In genomic region chr17:50685334-50685665, GRCh38 we compare ENCODE assay signal across 15 cellular contexts. TPM values are rescaled to one million over a fixed set of nuclear protein-coding genes. Genes with fewer than 3 reads are reported as not detected.
DNase-seq lines count a peak whose midpoint lies in the region; ATAC-seq and TF ChIP-seq lines count a peak whose summit lies in the region.
"Had no signal": no experiment of that assay in that cellular context is flagged by ENCODE, and none has a peak within 500 bp of the region (broad histone marks: within the 10 kb centered on the region; RNA-seq: fewer than 3 reads in every experiment).

No MANE protein-coding gene starts in this region.

- CTCF ChIA-PET in SK-N-SH (lab: Yijun Ruan, JAX) = interaction anchor here (0.9 to 21.2 kb wide), 7 partner anchors 13 to 181 kb away, joined by 3 to 799 read pairs (median 5); partner anchors contain the start of genes ABCC3 and SPATA20
- CTCF ChIA-PET in CD4-positive, alpha-beta memory T cell (lab: Charles Lee; ENCODE audit: partially characterized antibody) = interaction anchor here (2.5 kb wide), 1 partner anchor 9 kb away, joined by 7 read pairs; no protein-coding TSS in a partner anchor

- H3K4ac ChIP-seq in mesenchymal stem cell (ENCODE audit: low read depth in 1 of 2, low read length in 2 of 2) = no peak overlapping the region

- H3K27me3 Mint-ChIP-seq in CD4-positive, alpha-beta memory T cell = peaks cover 7% of the 10 kb centered on the region in 2 donors

- no peak overlapping the region for H3K9ac ChIP-seq in SK-N-SH
- no peak overlapping the region for H3K9ac ChIP-seq in mesenchymal stem cell (ENCODE audit: low read length)
- H3K9ac ChIP-seq in stomach smooth muscle (ENCODE audit: low read length in 2 of 2) = no peak overlapping the region
- H3K9ac ChIP-seq: BLaER1 had no signal

- H3K27ac Mint-ChIP-seq in CD4-positive, alpha-beta memory T cell = no peak overlapping the region

- no peak overlapping the region for H4K91ac ChIP-seq in mesenchymal stem cell (ENCODE audit: low read length)

- no peak overlapping the region for H3K4me2 ChIP-seq in SK-N-SH
- H3K4me2 ChIP-seq in mesenchymal stem cell (ENCODE audit: low read length, poor library complexity, severe bottlenecking) = no peak overlapping the region
- H3K4me2 ChIP-seq: BLaER1 had no signal

- H3K9me2 ChIP-seq in SK-N-SH = no peaks in the 10 kb centered on the region

- H3K4me3 Mint-ChIP-seq in CD4-positive, alpha-beta memory T cell = peak overlapping the region in 1 of 8 donors; percentile 11

- no peak overlapping the region for H2BK5ac ChIP-seq in mesenchymal stem cell (ENCODE audit: low read depth, low read length, poor library complexity, severe bottlenecking)

- H3K4me3 ChIP-seq in SK-N-SH (ENCODE audit: low read depth in 2 of 2, low read length in 1 of 2) (no peak overlapping the region), ascending aorta (no peak overlapping the region), mesenchymal stem cell (ENCODE audit: insufficient read depth in 1 of 2, low read depth in 1 of 2, low read length in 2 of 2) (no peak overlapping the region), stomach smooth muscle (ENCODE audit: low read length in 2 of 2) (no peak overlapping the region)
- no peak overlapping the region for H3K4me3 ChIP-seq in CD4-positive, alpha-beta memory T cell (ENCODE audit: low read length in 2 of 2)
- H3K4me3 ChIP-seq: BLaER1 had no signal

- H2BK120ac ChIP-seq in mesenchymal stem cell (ENCODE audit: low read depth, low read length) = no peak overlapping the region

- no peak overlapping the region for H3K14ac ChIP-seq in mesenchymal stem cell (ENCODE audit: low read length in 2 of 2)

- TF ChIP-seq RAD21 in SK-N-SH (IDR thresholded peaks at IDR 0.05; ENCODE audit: low read length) = no peak

- peaks cover 0 to 2% (median 0%) of the 10 kb centered on the region in 8 donors for H3K9me3 Mint-ChIP-seq in CD4-positive, alpha-beta memory T cell

- H3K23ac ChIP-seq in mesenchymal stem cell (ENCODE audit: low read length in 2 of 2) = no peak overlapping the region

- H3K79me2 ChIP-seq in SK-N-SH (ENCODE audit: insufficient read depth) = no peaks in the 10 kb centered on the region

- 97% methylated on average over 1 of the region's 1 CpG for WGBS in SK-N-SH (ENCODE audit: low lambda C conversion rate)
- WGBS in mesenchymal stem cell = 100% methylated on average over 1 of the region's 1 CpG

- no peaks in the 10 kb centered on the region for H4K20me1 ChIP-seq in SK-N-SH (ENCODE audit: insufficient read depth)
- H4K20me1 ChIP-seq: BLaER1 had no signal

- peaks cover 0 to 12% (median 7%) of the 10 kb centered on the region in 4 donors for H3K4me1 Mint-ChIP-seq in CD4-positive, alpha-beta memory T cell

- no peak overlapping the region for H3K18ac ChIP-seq in mesenchymal stem cell (ENCODE audit: low read depth in 1 of 2, low read length in 2 of 2)

- TF ChIP-seq EP300 in SK-N-SH (IDR thresholded peaks at IDR 0.05; ENCODE audit: borderline replicate concordance in 1 of 2, low read depth in 1 of 2, low read length in 1 of 2) = no peak

- H3K36me3 ChIP-seq in SK-N-SH (replicated peaks in 1 of 2; ENCODE audit: control insufficient read depth in 1 of 2, insufficient read depth in 2 of 2, low read length in 1 of 2) = no peaks in the 10 kb centered on the region
- H3K36me3 ChIP-seq in ascending aorta = no peaks in the 10 kb centered on the region
- no peaks in the 10 kb centered on the region for H3K36me3 ChIP-seq in mesenchymal stem cell (ENCODE audit: control insufficient read depth in 1 of 2, insufficient read depth in 2 of 2, low read depth in 1 of 2, low read length in 2 of 2)
- H3K36me3 ChIP-seq in stomach smooth muscle (ENCODE audit: control insufficient read depth in 2 of 2, insufficient read depth in 2 of 2, low read length in 2 of 2) = no peaks in the 10 kb centered on the region
- H3K36me3 ChIP-seq in CD4-positive, alpha-beta memory T cell (ENCODE audit: insufficient read depth, low read length) = no peaks in the 10 kb centered on the region
- H3K36me3 ChIP-seq: BLaER1 had no signal

- H3K36me3 Mint-ChIP-seq in CD4-positive, alpha-beta memory T cell = no peaks in the 10 kb centered on the region

- H4K8ac ChIP-seq in mesenchymal stem cell (ENCODE audit: low read length) = no peak overlapping the region

- H2BK15ac ChIP-seq in mesenchymal stem cell (ENCODE audit: low read depth, poor library complexity, severe bottlenecking) = peak overlapping the region; percentile 38

- intact Hi-C loops in ascending aorta (cut with DNase I) (no loop called here), Right ventricle myocardium superior (cut with DNase I) (no loop called here)
- intact Hi-C loops in CD4-positive, alpha-beta memory T cell (cut with micrococcal nuclease) = no loop called here

- TF ChIP-seq CTCF in SK-N-SH (IDR thresholded peaks at IDR 0.05) (no peak), ascending aorta (IDR thresholded peaks at IDR 0.05) (no peak)

- no peaks in the 10 kb centered on the region for H3K27me3 ChIP-seq in SK-N-SH (ENCODE audit: insufficient read depth)
- H3K27me3 ChIP-seq in ascending aorta = no peaks in the 10 kb centered on the region
- H3K27me3 ChIP-seq in mesenchymal stem cell (ENCODE audit: control insufficient read depth in 1 of 2, insufficient read depth in 1 of 2, low read length in 2 of 2) = no peaks in the 10 kb centered on the region
- H3K27me3 ChIP-seq in stomach smooth muscle (ENCODE audit: control insufficient read depth in 1 of 2, insufficient read depth in 2 of 2, low read length in 2 of 2) = no peaks in the 10 kb centered on the region
- no peaks in the 10 kb centered on the region for H3K27me3 ChIP-seq in CD4-positive, alpha-beta memory T cell (ENCODE audit: insufficient read depth, low read length)
- H3K27me3 ChIP-seq: BLaER1 had no signal

- H2BK12ac ChIP-seq in mesenchymal stem cell (ENCODE audit: low read length in 2 of 2) = no peak overlapping the region

- DNase-seq in SK-N-SH = no peak
- no peak for DNase-seq in ascending aorta (ENCODE audit: low spot score in 2 of 2)
- no peak for DNase-seq in mesenchymal stem cell
- no peak for DNase-seq in Right ventricle myocardium superior
- DNase-seq in NCI-H187 (lab: John Stamatoyannopoulos, UW) = no peak
- no peak for DNase-seq in CD4-positive, alpha-beta memory T cell
- DNase-seq: 8988T, KG1, NCI-H1436, NCI-H2029 treated with DMSO at 0.1 percent for 48 hours, NCI-H2171 treated with DMSO at 0.1 percent for 48 hours, NCI-H446 treated with DMSO at 0.1 percent for 48 hours had no signal

- no peaks in the 10 kb centered on the region for H3K79me1 ChIP-seq in mesenchymal stem cell (replicated peaks; ENCODE audit: low read length, poor library complexity, severe bottlenecking)

- POLR2A ChIA-PET in SK-N-SH (lab: Yijun Ruan, JAX) = no interaction called here
- POLR2A ChIA-PET in CD4-positive, alpha-beta memory T cell (lab: Charles Lee; ENCODE audit: partially characterized antibody) = interaction anchor here (0.5 kb wide), 1 partner anchor 16 kb away, joined by 3 read pairs; no protein-coding TSS in a partner anchor

- ATAC-seq in SK-N-SH treated with all-trans-retinoic acid at 6 μM for 48 hours (no peak), Right ventricle myocardium superior (ENCODE audit: poor library complexity) (no peak)

- H3K4me1 ChIP-seq in SK-N-SH (ENCODE audit: control insufficient read depth in 1 of 2, insufficient read depth in 2 of 2, low read depth in 1 of 2, low read length in 1 of 2) (peaks cover 31 to 33% of the 10 kb centered on the region in 2 experiments; a peak in 3 of 4 replicates), ascending aorta (peaks cover 15 to 32% of the 10 kb centered on the region in 2 donors), mesenchymal stem cell (ENCODE audit: control insufficient read depth, insufficient read depth, low read depth, low read length) (peaks cover 54% of the 10 kb centered on the region), stomach smooth muscle (ENCODE audit: control insufficient read depth, insufficient read depth, low read length) (peaks cover 52% of the 10 kb centered on the region)
- H3K4me1 ChIP-seq in CD4-positive, alpha-beta memory T cell (ENCODE audit: insufficient read depth, low read length) = no peaks in the 10 kb centered on the region

- H3F3A ChIP-seq in SK-N-SH (replicated peaks; ENCODE audit: insufficient read depth) = peaks cover 34% of the 10 kb centered on the region

- no peak overlapping the region for H2AFZ ChIP-seq in SK-N-SH (ENCODE audit: low read depth)
- no peak overlapping the region for H2AFZ ChIP-seq in mesenchymal stem cell (ENCODE audit: low read depth, low read length)

- H2AK5ac ChIP-seq in mesenchymal stem cell (ENCODE audit: low read length, severe bottlenecking) = peak overlapping the region; percentile 87

- H3K27ac ChIP-seq in SK-N-SH (ENCODE audit: low read depth in 2 of 2, low read length in 1 of 2) (peak overlapping the region; percentile 77 to 82; a peak in 2 of 4 replicates), ascending aorta (peak overlapping the region; percentile 89 to 91), mesenchymal stem cell (ENCODE audit: low read length, poor library complexity, severe bottlenecking) (no peak overlapping the region), stomach smooth muscle (ENCODE audit: low read length) (peak overlapping the region; percentile 94)
- no peak overlapping the region for H3K27ac ChIP-seq in CD4-positive, alpha-beta memory T cell (ENCODE audit: low read depth, low read length)
- H3K27ac ChIP-seq: BLaER1 had no signal

- H3K9me3 ChIP-seq in SK-N-SH (no peaks in the 10 kb centered on the region), ascending aorta (no peaks in the 10 kb centered on the region), mesenchymal stem cell (ENCODE audit: control insufficient read depth, low read length) (no peaks in the 10 kb centered on the region), stomach smooth muscle (ENCODE audit: control insufficient read depth in 2 of 2, low read length in 2 of 2) (no peaks in the 10 kb centered on the region)
- no peaks in the 10 kb centered on the region for H3K9me3 ChIP-seq in CD4-positive, alpha-beta memory T cell (ENCODE audit: control insufficient read depth in 1 of 2, low read length in 2 of 2)
- H3K9me3 ChIP-seq: BLaER1 had no signal

RNA-seq across cellular contexts. Expression of gene ANKRD40, which starts 22.4 kb away (rescaled TPM):
- 33.6 and 46.3 TPM in 2 replicates for polyA plus RNA-seq in SK-N-SH (2012; rRNA removed)
- 43.8 and 47.2 TPM in 2 replicates for polyA plus RNA-seq in SK-N-SH (2012; cell fraction: cytosol; rRNA removed)
- 20.8 and 38.1 TPM in 2 replicates for polyA plus RNA-seq in SK-N-SH (2012; cell fraction: nucleus; rRNA removed)
- 35.4 TPM for total RNA-seq in ascending aorta
- polyA plus RNA-seq in mesenchymal stem cell (2013, experiment 1 of 2) = 25.9 TPM
- 26.3 TPM for polyA plus RNA-seq in mesenchymal stem cell (2013, experiment 2 of 2)
- 58.4 TPM for total RNA-seq in Right ventricle myocardium superior
- total RNA-seq in CD4-positive, alpha-beta memory T cell = 10 to 100 TPM; 34.2 to 39.3 TPM
- 1 to 10 TPM; 2.1 to 8.1 TPM for polyA plus RNA-seq in CD4-positive, alpha-beta memory T cell

RNA-seq across cellular contexts. Expression of gene LUC7L3, which starts 34.1 kb away (rescaled TPM):
- polyA plus RNA-seq in SK-N-SH (2012; rRNA removed) = 154 and 164 TPM in 2 replicates
- 52.9 and 60.7 TPM in 2 replicates for polyA plus RNA-seq in SK-N-SH (2012; cell fraction: cytosol; rRNA removed)
- 1,155 and 1,243 TPM in 2 replicates for polyA plus RNA-seq in SK-N-SH (2012; cell fraction: nucleus; rRNA removed)
- total RNA-seq in ascending aorta (32.0 TPM), Right ventricle myocardium superior (58.1 TPM)
- polyA plus RNA-seq in mesenchymal stem cell (2013, experiment 1 of 2) = 99.9 TPM
- 97.1 TPM for polyA plus RNA-seq in mesenchymal stem cell (2013, experiment 2 of 2)
- 100 to 1,000 TPM; 254 to 291 TPM for total RNA-seq in CD4-positive, alpha-beta memory T cell
- polyA plus RNA-seq in CD4-positive, alpha-beta memory T cell = 10 to 100 TPM; 21.9 to 79.6 TPM

RNA-seq across cellular contexts. Expression of gene ABCC3, which starts 50.6 kb away (rescaled TPM):
- 185 and 209 TPM in 2 replicates for polyA plus RNA-seq in SK-N-SH (2012; rRNA removed)
- polyA plus RNA-seq in SK-N-SH (2012; cell fraction: cytosol; rRNA removed) = 29.0 and 41.5 TPM in 2 replicates
- 1,427 and 1,497 TPM in 2 replicates for polyA plus RNA-seq in SK-N-SH (2012; cell fraction: nucleus; rRNA removed)
- 30.2 TPM for total RNA-seq in ascending aorta
- 2.5 TPM for polyA plus RNA-seq in mesenchymal stem cell (2013, experiment 1 of 2)
- polyA plus RNA-seq in mesenchymal stem cell (2013, experiment 2 of 2) = 2.5 TPM
- total RNA-seq in Right ventricle myocardium superior = 0.43 TPM
- 1 to 10 TPM in 1 of 2 experiments, under 1 TPM in 1; 0.86 to 1.6 TPM for total RNA-seq in CD4-positive, alpha-beta memory T cell
- not detected for polyA plus RNA-seq in CD4-positive, alpha-beta memory T cell

Comparison
In these comparisons a context has a peak if more than half of its experiments do, and no peak if none do; other contexts are left out.
1. H3K27ac ChIP-seq: peak in SK-N-SH (2 of 2), ascending aorta (2 of 2) and stomach smooth muscle (single experiment); none in mesenchymal stem cell (single experiment) and CD4-positive, alpha-beta memory T cell (single experiment).
2. RNA of gene ABCC3, which starts 50.6 kb away (total RNA-seq): 30.2 TPM in ascending aorta (single experiment); 0.86 to 1.6 TPM in CD4-positive, alpha-beta memory T cell and 0.43 TPM in Right ventricle myocardium superior (single experiment); every median in the first group is over 10 times any median in the second.